In genomic region chr15:64096486-64097431, GRCh38 we compare ENCODE assay signal across 8 cellular contexts. TPM values are rescaled to one million over a fixed set of nuclear protein-coding genes. Genes with fewer than 3 reads are reported as not detected.
DNase-seq lines count a peak whose midpoint lies in the region; ATAC-seq, FAIRE-seq and TF ChIP-seq lines count a peak whose summit lies in the region.

No MANE protein-coding gene starts in this region.

- H3K27me3 ChIP-seq in DOHH2 (ENCODE audit: control insufficient read depth, low read length) (no peaks in the 10 kb centered on the region), KMS-11 (ENCODE audit: insufficient read depth, low read depth) (no peaks in the 10 kb centered on the region), kidney epithelial cell (ENCODE audit: control insufficient read depth, insufficient read depth, low read length) (no peaks in the 10 kb centered on the region), testis (no peaks in the 10 kb centered on the region)

- DNase-seq in amniotic epithelial cell (ENCODE audit: low read depth) (peak; percentile 45), kidney epithelial cell (ENCODE audit: low read depth) (no peak), testis (no peak), germinal center (ENCODE audit: low spot score) (no peak), GM19239 (ENCODE audit: insufficient read length, low spot score) (no peak)

- FAIRE-seq in GM19239 (lab: Jason Lieb, UNC), result no peak

- H3K36me3 ChIP-seq in DOHH2 (ENCODE audit: control insufficient read depth, low read length), result peaks cover 21% of the 10 kb centered on the region
- H3K36me3 ChIP-seq in KMS-11 (ENCODE audit: insufficient read depth), result no peaks in the 10 kb centered on the region
- no peaks in the 10 kb centered on the region for H3K36me3 ChIP-seq in kidney epithelial cell (ENCODE audit: control insufficient read depth, insufficient read depth, low read length)
- no peaks in the 10 kb centered on the region for H3K36me3 ChIP-seq in testis (ENCODE audit: low read depth, missing control alignments)

- peak overlapping the region; percentile 83 for H3K4me3 ChIP-seq in DOHH2 (ENCODE audit: low read length)
- no peak overlapping the region for H3K4me3 ChIP-seq in KMS-11 (IDR thresholded peaks at IDR 0.05; ENCODE audit: insufficient read depth, low read depth, low read length)
- peak overlapping the region; percentile 76 for H3K4me3 ChIP-seq in kidney epithelial cell (ENCODE audit: low read depth, low read length)
- peak overlapping the region; percentile 81 to 97 for H3K4me3 ChIP-seq in testis

- ATAC-seq in GM21447 (IDR thresholded peaks at IDR 0.05; ENCODE audit: unreplicated experiment), result no peak

- peaks cover 11% of the 10 kb centered on the region for H4K20me1 ChIP-seq in DOHH2 (ENCODE audit: control insufficient read depth, insufficient read depth, low read depth, low read length)
- H4K20me1 ChIP-seq in KMS-11 (ENCODE audit: insufficient read depth), result no peaks in the 10 kb centered on the region

- H3F3A ChIP-seq in DOHH2 (ENCODE audit: control insufficient read depth, insufficient read depth), result peaks cover 8% of the 10 kb centered on the region; the same call in 1 of the 2 replicates

- peak overlapping the region; percentile 71; the same call in 1 of the 2 replicates for H3K9ac ChIP-seq in KMS-11

- H3K4me1 ChIP-seq in DOHH2 (ENCODE audit: control insufficient read depth, low read length) (peaks cover 60% of the 10 kb centered on the region), KMS-11 (ENCODE audit: low read depth, poor library complexity, severe bottlenecking) (peaks cover 36% of the 10 kb centered on the region), testis (peaks cover 25% of the 10 kb centered on the region)

- peak overlapping the region; percentile 59; the same call in 1 of the 2 replicates for H2AFZ ChIP-seq in KMS-11 (ENCODE audit: low read depth)

- H3K27ac ChIP-seq in DOHH2 (ENCODE audit: low read depth, low read length) (no peak overlapping the region), KMS-11 (no peak overlapping the region; the same call in 1 of the 2 replicates), testis (peak overlapping the region; percentile 79 to 90)

- no peak for TF ChIP-seq CTCF in DOHH2 (IDR thresholded peaks at IDR 0.05; ENCODE audit: low read depth, low read length, poor library complexity, severe bottlenecking)
- no peak for TF ChIP-seq CTCF in KMS-11 (conservative IDR thresholded peaks at IDR 0.05; ENCODE audit: low read depth, low read length)
- peak; percentile 32 for TF ChIP-seq CTCF in kidney epithelial cell (IDR thresholded peaks at IDR 0.05; ENCODE audit: insufficient read depth, low read length, poor library complexity, severe bottlenecking)
- TF ChIP-seq CTCF in testis (IDR thresholded peaks at IDR 0.05), result no peak

- H3K9me3 ChIP-seq in DOHH2 (ENCODE audit: control insufficient read depth, insufficient read depth, low read length), result no peaks in the 10 kb centered on the region
- H3K9me3 ChIP-seq in testis, result no peaks in the 10 kb centered on the region

- 1 to 2% methylated on average over 24 of the region's 24 CpGs for WGBS in testis, 2 donors

- TF ChIP-seq POLR2A in testis (IDR thresholded peaks at IDR 0.05), result no peak

- no peaks in the 10 kb centered on the region for H3K9me2 ChIP-seq in DOHH2 (replicated peaks; ENCODE audit: control insufficient read depth, low read length)

- H3K79me2 ChIP-seq in DOHH2 (ENCODE audit: control insufficient read depth, low read length), result peaks cover 95% of the 10 kb centered on the region
- H3K79me2 ChIP-seq in KMS-11 (ENCODE audit: insufficient read depth, low read depth), result peaks cover 65% of the 10 kb centered on the region; the same call in 1 of the 2 replicates

- H3K4me2 ChIP-seq in DOHH2 (ENCODE audit: low read length) (peak overlapping the region; percentile 87), KMS-11 (peak overlapping the region; percentile 93)

- intact Hi-C loops in testis (cut with DNase I; ENCODE audit: low total_unique reads), result loop anchor here (5.0 kb wide), 1 partner anchor 56 kb away; the partner anchor contains the start of gene SNX22

RNA-seq across cellular contexts. Expression of gene SNX1, which starts 1.0 kb away (rescaled TPM):
- 31.4 and 38.1 TPM in 2 replicates for total RNA-seq in kidney epithelial cell
- total RNA-seq in testis, result 10 to 100 TPM; 79.1 to 86.0 TPM
- 93.1 TPM for polyA plus RNA-seq in testis (ENCODE audit: insufficient read depth, low read depth, low replicate concordance)

RNA-seq across cellular contexts. Expression of gene CIAO2A, which starts 3.1 kb away (rescaled TPM):
- total RNA-seq in kidney epithelial cell, result 51.5 and 84.6 TPM in 2 replicates
- total RNA-seq in testis, result 10 to 100 TPM; 36.1 to 36.8 TPM
- polyA plus RNA-seq in testis (ENCODE audit: insufficient read depth, low read depth, low replicate concordance), result 33.7 TPM

RNA-seq across cellular contexts. Expression of gene DAPK2, which starts 50.5 kb away (rescaled TPM):
- total RNA-seq in kidney epithelial cell, result 0.21 and 1.4 TPM in 2 replicates
- total RNA-seq in testis, result 1 to 10 TPM; 3.6 to 7.7 TPM
- 5.9 TPM for polyA plus RNA-seq in testis (ENCODE audit: insufficient read depth, low read depth, low replicate concordance)

RNA-seq across cellular contexts. Expression of gene SNX22, which starts 54.8 kb away (rescaled TPM):
- 0.14 and 1.0 TPM in 2 replicates for total RNA-seq in kidney epithelial cell
- total RNA-seq in testis, result 1 to 10 TPM; 2.0 TPM
- polyA plus RNA-seq in testis (ENCODE audit: insufficient read depth, low read depth, low replicate concordance), result 1.9 TPM

Comparison
In these comparisons a context has a peak if more than half of its experiments do, and no peak if none do; other contexts are left out.
1. H3K27ac ChIP-seq: peak in testis (2 of 2); none in DOHH2 (single experiment) and KMS-11 (single experiment).